ENCODE assay signal across 22 cellular contexts in the genomic region with DNA sequence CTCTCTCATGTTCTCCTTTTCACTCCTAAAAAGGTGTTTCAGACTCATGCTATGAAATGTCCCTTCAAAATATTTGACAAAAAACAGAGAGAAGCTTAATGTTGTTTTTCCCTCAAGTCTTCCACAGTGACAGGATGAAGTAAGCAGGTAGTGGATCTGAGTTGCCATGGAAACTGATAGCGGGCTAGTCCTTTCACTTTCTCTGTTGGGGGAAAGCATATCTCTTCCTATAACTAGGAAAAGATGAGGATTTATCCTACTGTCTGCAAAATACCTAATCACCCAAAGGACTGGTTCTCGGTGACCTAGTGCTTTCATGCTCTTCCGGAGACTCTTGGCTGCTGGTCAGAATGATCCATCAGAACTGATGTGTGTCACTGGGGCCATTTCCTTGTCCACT.
"Had no signal": no experiment of that assay in that cellular context is flagged by ENCODE, and none has a peak within 500 bp of the region (broad histone marks: within the 10 kb centered on the region; RNA-seq: fewer than 3 reads in every experiment).

No MANE protein-coding gene starts in this region.

- H3K27ac Mint-ChIP-seq: activated CD8-positive, alpha-beta T cell treated with anti-CD3 and anti-CD28 coated beads, Interleukin-2, amount 10 ng/mL, durations not matched to agents 7 days and 5 days; activated naive CD4-positive, alpha-beta T cell treated with anti-CD3 and anti-CD28 coated beads, Interleukin-2, amount 50 U/mL, for 24 hours; natural killer cell treated with Interleukin-12 subunit alpha and Interleukin-12 subunit beta and Interleukin-15 and Interleukin-18, amount 100 ng/mL, for 72 hours; WTC11 had no signal

- ATAC-seq: activated CD8-positive, alpha-beta T cell treated with anti-CD3 and anti-CD28 coated beads, Interleukin-2, amount 10 ng/mL, durations not matched to agents 7 days and 5 days; gastrocnemius medialis; heart right ventricle; natural killer cell treated with Interleukin-12 subunit alpha and Interleukin-12 subunit beta and Interleukin-15 and Interleukin-18, amount 100 ng/mL, for 72 hours; stimulated activated naive CD8-positive, alpha-beta T cell treated with anti-CD3 and anti-CD28 coated beads, Interleukin-15, Interleukin-2, amounts not matched to agents 100 U/mL and 50 U/mL, for 24 hours; WTC11 had no signal

- H3K36me3 ChIP-seq: gastrocnemius medialis, heart right ventricle, right atrium auricular region, suprapubic skin, upper lobe of left lung had no signal

- DNase-seq: activated CD4-positive, alpha-beta T cell treated with anti-CD3 and anti-CD28 coated beads for 48 hours; activated CD8-positive, alpha-beta memory T cell treated with anti-CD3 and anti-CD28 coated beads, Interleukin-2, amount 50 U/mL, for 4 hours; activated CD8-positive, alpha-beta T cell treated with anti-CD3 and anti-CD28 coated beads, Interleukin-2, amount 10 ng/mL, durations not matched to agents 7 days and 5 days; activated effector memory CD4-positive, alpha-beta T cell treated with anti-CD3 and anti-CD28 coated beads, Interleukin-2, amount 50 U/mL, for 16 hours; activated T-cell treated with anti-CD3 and anti-CD28 coated beads, Interleukin-2, amount 50 U/mL, for 48 hours; central memory CD4-positive, alpha-beta T cell; effector memory CD4-positive, alpha-beta T cell; gastrocnemius medialis; heart right ventricle; mesendoderm; nucleus accumbens; stimulated activated CD4-positive, alpha-beta T cell treated with anti-CD3 and anti-CD28 coated beads, Interleukin-4, amount 100 ng/mL, for 4 hours; stimulated activated CD8-positive, alpha-beta memory T cell treated with anti-CD3 and anti-CD28 coated beads, Interleukin-4, amount 100 ng/mL, for 48 hours; stimulated activated naive CD8-positive, alpha-beta T cell treated with anti-CD3 and anti-CD28 coated beads, Interleukin-15, Interleukin-2, amounts not matched to agents 100 U/mL and 50 U/mL, for 24 hours; T-helper 2 cell; upper lobe of left lung had no signal

- H3K9me3 ChIP-seq: gastrocnemius medialis, right atrium auricular region, upper lobe of left lung had no signal

- H3K4me1 Mint-ChIP-seq: activated naive CD4-positive, alpha-beta T cell treated with anti-CD3 and anti-CD28 coated beads, Interleukin-2, amount 50 U/mL, for 24 hours had no signal

- H3K4me3 Mint-ChIP-seq: activated CD8-positive, alpha-beta T cell treated with anti-CD3 and anti-CD28 coated beads, Interleukin-2, amount 10 ng/mL, durations not matched to agents 7 days and 5 days; activated naive CD4-positive, alpha-beta T cell treated with anti-CD3 and anti-CD28 coated beads, Interleukin-2, amount 50 U/mL, for 24 hours; natural killer cell treated with Interleukin-12 subunit alpha and Interleukin-12 subunit beta and Interleukin-15 and Interleukin-18, amount 100 ng/mL, for 72 hours; WTC11 had no signal

- H3K27me3 Mint-ChIP-seq: activated naive CD4-positive, alpha-beta T cell treated with anti-CD3 and anti-CD28 coated beads, Interleukin-2, amount 50 U/mL, for 24 hours had no signal

- H3K4me3 ChIP-seq: gastrocnemius medialis, heart right ventricle, right atrium auricular region, skin epidermis, suprapubic skin, upper lobe of left lung had no signal

- H3K4me1 ChIP-seq: gastrocnemius medialis, right atrium auricular region, suprapubic skin, upper lobe of left lung had no signal

- H3K36me3 Mint-ChIP-seq: activated naive CD4-positive, alpha-beta T cell treated with anti-CD3 and anti-CD28 coated beads, Interleukin-2, amount 50 U/mL, for 24 hours; natural killer cell treated with Interleukin-12 subunit alpha and Interleukin-12 subunit beta and Interleukin-15 and Interleukin-18, amount 100 ng/mL, for 72 hours; WTC11 had no signal

- H3K27ac ChIP-seq: gastrocnemius medialis, heart right ventricle, right atrium auricular region, skin epidermis, suprapubic skin, upper lobe of left lung had no signal

- H3K27me3 ChIP-seq: gastrocnemius medialis, right atrium auricular region, suprapubic skin, upper lobe of left lung had no signal

- H3K9me3 Mint-ChIP-seq: natural killer cell treated with Interleukin-12 subunit alpha and Interleukin-12 subunit beta and Interleukin-15 and Interleukin-18, amount 100 ng/mL, for 72 hours had no signal
